1 cellular context compared by ENCODE assay signal in genomic region chr1:98286656-98287055, GRCh38.
TF ChIP-seq lines count a peak whose summit lies in the region.

No MANE protein-coding gene starts in this region.

TF ChIP-seq in GM12878, 131 proteins besides CTCF, POLR2A, EP300 and RAD21 (continued from another document):
- TF ChIP-seq, protein P1, sequence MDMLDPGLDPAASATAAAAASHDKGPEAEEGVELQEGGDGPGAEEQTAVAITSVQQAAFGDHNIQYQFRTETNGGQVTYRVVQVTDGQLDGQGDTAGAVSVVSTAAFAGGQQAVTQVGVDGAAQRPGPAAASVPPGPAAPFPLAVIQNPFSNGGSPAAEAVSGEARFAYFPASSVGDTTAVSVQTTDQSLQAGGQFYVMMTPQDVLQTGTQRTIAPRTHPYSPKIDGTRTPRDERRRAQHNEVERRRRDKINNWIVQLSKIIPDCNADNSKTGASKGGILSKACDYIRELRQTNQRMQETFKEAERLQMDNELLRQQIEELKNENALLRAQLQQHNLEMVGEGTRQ (IDR thresholded peaks at IDR 0.05; ENCODE audit: borderline replicate concordance, low read depth, low read length) = no peak
- no peak for TF ChIP-seq RCOR1 (conservative IDR thresholded peaks at IDR 0.05; ENCODE audit: low read depth, low read length)
- TF ChIP-seq, protein P2, sequence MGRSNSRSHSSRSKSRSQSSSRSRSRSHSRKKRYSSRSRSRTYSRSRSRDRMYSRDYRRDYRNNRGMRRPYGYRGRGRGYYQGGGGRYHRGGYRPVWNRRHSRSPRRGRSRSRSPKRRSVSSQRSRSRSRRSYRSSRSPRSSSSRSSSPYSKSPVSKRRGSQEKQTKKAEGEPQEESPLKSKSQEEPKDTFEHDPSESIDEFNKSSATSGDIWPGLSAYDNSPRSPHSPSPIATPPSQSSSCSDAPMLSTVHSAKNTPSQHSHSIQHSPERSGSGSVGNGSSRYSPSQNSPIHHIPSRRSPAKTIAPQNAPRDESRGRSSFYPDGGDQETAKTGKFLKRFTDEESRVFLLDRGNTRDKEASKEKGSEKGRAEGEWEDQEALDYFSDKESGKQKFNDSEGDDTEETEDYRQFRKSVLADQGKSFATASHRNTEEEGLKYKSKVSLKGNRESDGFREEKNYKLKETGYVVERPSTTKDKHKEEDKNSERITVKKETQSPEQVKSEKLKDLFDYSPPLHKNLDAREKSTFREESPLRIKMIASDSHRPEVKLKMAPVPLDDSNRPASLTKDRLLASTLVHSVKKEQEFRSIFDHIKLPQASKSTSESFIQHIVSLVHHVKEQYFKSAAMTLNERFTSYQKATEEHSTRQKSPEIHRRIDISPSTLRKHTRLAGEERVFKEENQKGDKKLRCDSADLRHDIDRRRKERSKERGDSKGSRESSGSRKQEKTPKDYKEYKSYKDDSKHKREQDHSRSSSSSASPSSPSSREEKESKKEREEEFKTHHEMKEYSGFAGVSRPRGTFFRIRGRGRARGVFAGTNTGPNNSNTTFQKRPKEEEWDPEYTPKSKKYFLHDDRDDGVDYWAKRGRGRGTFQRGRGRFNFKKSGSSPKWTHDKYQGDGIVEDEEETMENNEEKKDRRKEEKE (IDR thresholded peaks at IDR 0.05) = no peak
